In the genomic region with DNA sequence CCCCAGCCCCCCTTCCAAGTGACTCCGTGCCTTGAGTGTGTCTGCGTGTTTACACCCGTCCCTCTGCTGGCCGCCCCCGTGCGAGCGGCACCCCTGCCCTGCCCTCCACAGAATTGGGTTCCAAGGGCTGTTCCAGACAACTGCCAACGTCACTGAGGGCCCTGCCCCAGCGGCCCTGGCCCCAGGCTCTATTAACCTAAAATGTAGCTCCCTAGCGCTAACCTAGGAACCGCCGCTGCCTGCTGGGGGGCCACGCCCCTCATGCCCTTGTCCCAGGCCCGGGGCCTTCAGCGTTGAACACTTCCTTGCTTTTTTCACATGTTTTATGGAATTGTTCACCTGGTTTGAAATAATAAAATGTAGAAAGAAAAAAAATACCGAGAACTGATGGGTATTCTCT, we compare ENCODE assay signal across 14 cellular contexts. TPM values are rescaled to one million over a fixed set of nuclear protein-coding genes. Genes with fewer than 3 reads are reported as not detected.
A peak's percentile ranks its signal among the peaks of the same experiment; 100 is the strongest.
DNase-seq lines count a peak whose midpoint lies in the region; ATAC-seq, FAIRE-seq and TF ChIP-seq lines count a peak whose summit lies in the region.
"Had no signal": no experiment of that assay in that cellular context is flagged by ENCODE, and none has a peak within 500 bp of the region (broad histone marks: within the 10 kb centered on the region; RNA-seq: fewer than 3 reads in every experiment).

No MANE protein-coding gene starts in this region.

- intact Hi-C loops in K562 (cut with micrococcal nuclease) (no loop called here), sciatic nerve (cut with DNase I) (no loop called here)

- in situ Hi-C loops in K562 (cut with MboI), result no loop called here

- no peak for TF ChIP-seq CTCF in K562 (IDR thresholded peaks at IDR 0.05 in 2 of 3, conservative IDR thresholded peaks at IDR 0.05 in 1 of 3; ENCODE audit: insufficient read depth in 2 of 3, low read depth in 1 of 3, low read length in 3 of 3)

- no peaks in the 10 kb centered on the region for H4K20me1 ChIP-seq in K562 (replicated peaks; ENCODE audit: control insufficient read depth, insufficient read depth, low read length)

- WGBS in K562 (ENCODE audit: insufficient coverage, low coverage, missing lambda C conversion rate), result 77% methylated on average over 4 of the region's 16 CpGs
- 90 to 92% methylated on average over 13 to 15 of the region's 16 CpGs for WGBS in mesodermal cell (ENCODE audit: insufficient coverage in 2 of 2), 2 experiments

- CTCF ChIA-PET in K562 (lab: Yijun Ruan, JAX; ENCODE audit: low intra/inter-chr PET ratio), result interaction anchor here (1.0 to 1.7 kb wide), 2 partner anchors 15 to 283 kb away, joined by 5 read pairs; no protein-coding TSS in a partner anchor

- no peak overlapping the region for H2AFZ ChIP-seq in K562 (ENCODE audit: low read depth, low read length)

- FAIRE-seq in K562 (lab: Jason Lieb, UNC) (no peak), H54 (lab: Jason Lieb, UNC) (no peak)

- peak overlapping the region; percentile 69 for H3K27ac ChIP-seq in HUES48 (ENCODE audit: low read depth, low read length)
- no peak overlapping the region for H3K27ac ChIP-seq in K562 (ENCODE audit: extremely low read depth, low read depth, low read length)
- peak overlapping the region; percentile 99 for H3K27ac ChIP-seq in mesodermal cell (ENCODE audit: low read depth, low read length, severe bottlenecking)
- peak overlapping the region; percentile 94 for H3K27ac ChIP-seq in stomach smooth muscle (ENCODE audit: low read length)

- H3K4me3 ChIP-seq in HUES48 (ENCODE audit: low read depth, low read length), result no peak overlapping the region
- H3K4me3 ChIP-seq in K562, result no peak overlapping the region
- no peak overlapping the region for H3K4me3 ChIP-seq in mesodermal cell (ENCODE audit: extremely low read depth, insufficient read depth, low read length, poor library complexity, severe bottlenecking)
- H3K4me3 ChIP-seq in stomach smooth muscle (ENCODE audit: low read length in 2 of 2), result no peak overlapping the region

- H3K9me1 ChIP-seq in K562 (ENCODE audit: control insufficient read depth, insufficient read depth, low read length), result no peaks in the 10 kb centered on the region

- no peak overlapping the region for H3K9ac ChIP-seq in HUES48 (ENCODE audit: low read depth, low read length)
- H3K9ac ChIP-seq in K562 (ENCODE audit: insufficient read depth in 1 of 2, low read depth in 2 of 2, low read length in 2 of 2), result no peak overlapping the region
- no peak overlapping the region for H3K9ac ChIP-seq in stomach smooth muscle (ENCODE audit: low read length in 2 of 2)

- peaks cover 20% of the 10 kb centered on the region for H3K4me1 ChIP-seq in HUES48 (ENCODE audit: control insufficient read depth, insufficient read depth, low read length)
- H3K4me1 ChIP-seq in K562 (replicated peaks in 1 of 2; ENCODE audit: control insufficient read depth in 2 of 2, insufficient read depth in 2 of 2, low read length in 2 of 2), result peaks cover 3 to 28% of the 10 kb centered on the region in 2 experiments; a peak in 4 of 5 replicates
- H3K4me1 ChIP-seq in mesodermal cell (ENCODE audit: control insufficient read depth, insufficient read depth, low read length, poor library complexity, severe bottlenecking), result peaks cover 71% of the 10 kb centered on the region
- H3K4me1 ChIP-seq in stomach smooth muscle (ENCODE audit: control insufficient read depth, insufficient read depth, low read length), result peaks cover 44% of the 10 kb centered on the region

- H3K4me2 ChIP-seq in K562 (ENCODE audit: insufficient read depth, low read length), result no peak overlapping the region

- ATAC-seq in K562 (no peak), GM21619 (IDR thresholded peaks at IDR 0.05; ENCODE audit: unreplicated experiment) (no peak), HG02798 (IDR thresholded peaks at IDR 0.05; ENCODE audit: poor library complexity, unreplicated experiment) (no peak), sciatic nerve (no peak)

- BruUV-seq in K562 (replicated peaks; lab: Mats Ljungman, UMichigan), result no TSS peak

- no peaks in the 10 kb centered on the region for H3K27me3 ChIP-seq in HUES48 (ENCODE audit: control insufficient read depth, insufficient read depth, low read length)
- no peaks in the 10 kb centered on the region for H3K27me3 ChIP-seq in K562 (ENCODE audit: control insufficient read depth in 2 of 2, insufficient read depth in 2 of 2, low read length in 2 of 2)
- H3K27me3 ChIP-seq in stomach smooth muscle (ENCODE audit: control insufficient read depth in 1 of 2, insufficient read depth in 2 of 2, low read length in 2 of 2), result no peaks in the 10 kb centered on the region

- H3K9me3 ChIP-seq in HUES48 (ENCODE audit: control insufficient read depth, insufficient read depth, low read length), result no peaks in the 10 kb centered on the region
- peaks cover 4% of the 10 kb centered on the region; the same call in 1 of the 2 replicates for H3K9me3 ChIP-seq in K562 (replicated peaks; ENCODE audit: control insufficient read depth, insufficient read depth, low read depth, low read length)
- H3K9me3 ChIP-seq in mesodermal cell (ENCODE audit: control insufficient read depth, low read length), result no peaks in the 10 kb centered on the region
- H3K9me3 ChIP-seq in stomach smooth muscle (ENCODE audit: control insufficient read depth in 2 of 2, low read length in 2 of 2), result peaks cover 0 to 4% of the 10 kb centered on the region in 2 donors

- peaks cover 38% of the 10 kb centered on the region for H3K36me3 ChIP-seq in HUES48 (ENCODE audit: control insufficient read depth, insufficient read depth, low read length)
- H3K36me3 ChIP-seq in K562 (ENCODE audit: control insufficient read depth, insufficient read depth, low read length), result peaks cover 26% of the 10 kb centered on the region; the same call in 2 of the 3 replicates
- H3K36me3 ChIP-seq in mesodermal cell (ENCODE audit: control insufficient read depth, insufficient read depth, low read length), result peaks cover 54% of the 10 kb centered on the region
- peaks cover 23 to 28% of the 10 kb centered on the region in 2 donors for H3K36me3 ChIP-seq in stomach smooth muscle (ENCODE audit: control insufficient read depth in 2 of 2, insufficient read depth in 2 of 2, low read length in 2 of 2)

- TF ChIP-seq EP300 in K562 (IDR thresholded peaks at IDR 0.05; ENCODE audit: low read length), result no peak

- POLR2A ChIA-PET in K562 (lab: Yijun Ruan, JAX), result interaction anchor here (0.9 to 1.7 kb wide), 2 partner anchors 9 to 13 kb away, joined by 4 to 8 read pairs; no protein-coding TSS in a partner anchor

- peaks cover 3% of the 10 kb centered on the region; the same call in 1 of the 3 replicates for H3K79me2 ChIP-seq in K562 (ENCODE audit: control insufficient read depth, insufficient read depth, low read length)

- TF ChIP-seq RAD21 in K562 (CRISPR knock-in tag; conservative IDR thresholded peaks at IDR 0.05 in 1 of 2, IDR thresholded peaks at IDR 0.05 in 1 of 2), result no peak

- no peak for DNase-seq in K562 (ENCODE audit: extremely low read depth in 1 of 4, low spot score in 3 of 4)
- DNase-seq in sciatic nerve (ENCODE audit: low spot score), result no peak
- no peak for DNase-seq in H54 (ENCODE audit: insufficient read length, low spot score)
- DNase-seq: activated T-cell treated with anti-CD3 and anti-CD28 coated beads, Interleukin-2, amount 50 U/mL, for 24 hours; DMS 273 treated with DMSO at 0.1 percent for 48 hours; NCI-H1694; stimulated activated CD4-positive, alpha-beta T cell treated with anti-CD3 and anti-CD28 coated beads, Interleukin-2, amount 100 ng/mL, for 24 hours had no signal

- TF ChIP-seq POLR2A in K562 (conservative IDR thresholded peaks at IDR 0.05), result no peak
- no peak for TF ChIP-seq POLR2A in H54 (IDR thresholded peaks at IDR 0.05; ENCODE audit: low read depth, low read length)

RNA-seq across cellular contexts. Expression of a gene that starts 10.0 kb away (rescaled TPM):
- 7.6 and 22.1 TPM in 2 replicates for total RNA-seq in K562 (2011; cell fraction: chromatin; rRNA removed; ENCODE audit: low replicate concordance)
- 12.1 and 17.2 TPM in 2 replicates for total RNA-seq in K562 (2011; cell fraction: nucleolus; rRNA removed)
- total RNA-seq in K562 (2011; cell fraction: nucleoplasm; rRNA removed), result 4.6 and 11.0 TPM in 2 replicates
- total RNA-seq in K562 (2014; rRNA removed) (0.82 and 1.1 TPM in 2 replicates), K562 (2014; rRNA removed; fragmentation: Illumina TruSeq; extraction: Trizol) (0.13 and 0.18 TPM in 2 replicates), K562 (2015; rRNA removed; fragmentation: Illumina TruSeq; extraction: Trizol) (0.29 and 0.30 TPM in 2 replicates), K562 (2021) (1.8 and 2.2 TPM in 2 replicates), sciatic nerve (390 TPM)
- polyA plus RNA-seq in K562 (2011; rRNA removed) (1.3 and 2.5 TPM in 2 replicates), K562 (2014; fragmentation: Illumina TruSeq; extraction: Trizol) (0.27 and 0.37 TPM in 2 replicates), K562 (2014; fragmentation: Nextera tagmentation; extraction: Ambion mirVana) (under 1 TPM in 1 of 2 experiments, not detected in 1; 0.03 TPM), K562 (2014; rRNA removed) (1.7 and 2.3 TPM in 2 replicates)
- polyA plus RNA-seq in K562 (2011; cell fraction: cytosol; rRNA removed), result 1.5 and 2.7 TPM in 2 replicates
- 31.8 and 37.3 TPM in 2 replicates for polyA plus RNA-seq in K562 (2011; cell fraction: nucleus; rRNA removed)
- 1.3 and 4.7 TPM in 2 replicates for polyA plus RNA-seq in K562 (2012)
- 0.18 and 0.33 TPM in 2 replicates for polyA minus RNA-seq in K562 (2011; rRNA and poly(A)+ RNA removed)
- 3.0 and 5.2 TPM in 2 replicates for polyA minus RNA-seq in K562 (2011; cell fraction: cytosol; rRNA and poly(A)+ RNA removed)
- polyA minus RNA-seq in K562 (2011; cell fraction: nucleus; rRNA and poly(A)+ RNA removed), result 4.4 and 10.3 TPM in 2 replicates
- 6.8 TPM for polyA plus RNA-seq in mesodermal cell (2013, experiment 1 of 2)
- polyA plus RNA-seq in mesodermal cell (2013, experiment 2 of 2), result 6.1 TPM

RNA-seq across cellular contexts. Expression of a gene that starts 19.9 kb away (rescaled TPM):
- total RNA-seq in K562 (2011; cell fraction: chromatin; rRNA removed; ENCODE audit: low replicate concordance), result not detected in 2 replicates
- not detected in 2 replicates for total RNA-seq in K562 (2011; cell fraction: nucleolus; rRNA removed)
- not detected in 2 replicates for total RNA-seq in K562 (2011; cell fraction: nucleoplasm; rRNA removed)
- not detected in 2 replicates for total RNA-seq in K562 (2014; rRNA removed)
- not detected in 2 replicates for total RNA-seq in K562 (2014; rRNA removed; fragmentation: Illumina TruSeq; extraction: Trizol)
- not detected in 2 replicates for total RNA-seq in K562 (2015; rRNA removed; fragmentation: Illumina TruSeq; extraction: Trizol)
- total RNA-seq in K562 (2021), result not detected in 2 replicates
- polyA plus RNA-seq in K562 (2011; rRNA removed), result not detected in 2 replicates
- polyA plus RNA-seq in K562 (2011; cell fraction: cytosol; rRNA removed), result not detected in 2 replicates
- polyA plus RNA-seq in K562 (2011; cell fraction: nucleus; rRNA removed), result 0.10 TPM in 1 of 2 replicates, not detected in the other
- polyA plus RNA-seq in K562 (2012), result 0.08 and 0.12 TPM in 2 replicates
- polyA plus RNA-seq in K562 (2014; fragmentation: Illumina TruSeq; extraction: Trizol), result not detected in 2 replicates
- not detected for polyA plus RNA-seq in K562 (2014; fragmentation: Nextera tagmentation; extraction: Ambion mirVana)
- not detected in 2 replicates for polyA plus RNA-seq in K562 (2014; rRNA removed)
- not detected in 2 replicates for polyA minus RNA-seq in K562 (2011; rRNA and poly(A)+ RNA removed)
- polyA minus RNA-seq in K562 (2011; cell fraction: cytosol; rRNA and poly(A)+ RNA removed), result not detected in 2 replicates
- polyA minus RNA-seq in K562 (2011; cell fraction: nucleus; rRNA and poly(A)+ RNA removed), result not detected in 2 replicates
- not detected for polyA plus RNA-seq in mesodermal cell (2013, experiment 1 of 2)
- polyA plus RNA-seq in mesodermal cell (2013, experiment 2 of 2), result not detected
- 2.0 TPM for total RNA-seq in sciatic nerve
- total RNA-seq: HT1080, mononuclear cell had no signal

RNA-seq across cellular contexts. Expression of a gene that starts 23.0 kb away (rescaled TPM):
- 32.6 and 87.4 TPM in 2 replicates for total RNA-seq in K562 (2011; cell fraction: chromatin; rRNA removed; ENCODE audit: low replicate concordance)
- 69.2 and 80.9 TPM in 2 replicates for total RNA-seq in K562 (2011; cell fraction: nucleolus; rRNA removed)
- 56.0 and 62.0 TPM in 2 replicates for total RNA-seq in K562 (2011; cell fraction: nucleoplasm; rRNA removed)
- total RNA-seq in K562 (2014; rRNA removed) (41.0 and 53.8 TPM in 2 replicates), K562 (2014; rRNA removed; fragmentation: Illumina TruSeq; extraction: Trizol) (18.6 and 19.5 TPM in 2 replicates), K562 (2015; rRNA removed; fragmentation: Illumina TruSeq; extraction: Trizol) (41.1 and 42.7 TPM in 2 replicates), K562 (2021) (55.4 and 60.5 TPM in 2 replicates), sciatic nerve (313 TPM)
- polyA plus RNA-seq in K562 (2011; rRNA removed) (72.2 and 172 TPM in 2 replicates), K562 (2014; fragmentation: Illumina TruSeq; extraction: Trizol) (49.3 and 56.1 TPM in 2 replicates), K562 (2014; fragmentation: Nextera tagmentation; extraction: Ambion mirVana) (1 to 10 TPM; 1.1 to 2.5 TPM), K562 (2014; rRNA removed) (41.4 and 51.2 TPM in 2 replicates)
- polyA plus RNA-seq in K562 (2011; cell fraction: cytosol; rRNA removed), result 128 and 171 TPM in 2 replicates
- polyA plus RNA-seq in K562 (2011; cell fraction: nucleus; rRNA removed), result 49.7 and 89.7 TPM in 2 replicates
- 64.5 and 84.8 TPM in 2 replicates for polyA plus RNA-seq in K562 (2012)
- 112 and 135 TPM in 2 replicates for polyA minus RNA-seq in K562 (2011; rRNA and poly(A)+ RNA removed)
- 34.5 and 65.7 TPM in 2 replicates for polyA minus RNA-seq in K562 (2011; cell fraction: cytosol; rRNA and poly(A)+ RNA removed)
- polyA minus RNA-seq in K562 (2011; cell fraction: nucleus; rRNA and poly(A)+ RNA removed), result 11.7 and 24.4 TPM in 2 replicates
- polyA plus RNA-seq in mesodermal cell (2013, experiment 1 of 2), result 395 TPM
- 323 TPM for polyA plus RNA-seq in mesodermal cell (2013, experiment 2 of 2)

RNA-seq across cellular contexts. Expression of a gene that starts 33.2 kb away (rescaled TPM):
- total RNA-seq in K562 (2011; cell fraction: chromatin; rRNA removed; ENCODE audit: low replicate concordance), result 134 and 435 TPM in 2 replicates
- total RNA-seq in K562 (2011; cell fraction: nucleolus; rRNA removed), result 318 and 350 TPM in 2 replicates
- total RNA-seq in K562 (2011; cell fraction: nucleoplasm; rRNA removed), result 152 and 197 TPM in 2 replicates
- total RNA-seq in K562 (2014; rRNA removed) (75.1 and 91.2 TPM in 2 replicates), K562 (2014; rRNA removed; fragmentation: Illumina TruSeq; extraction: Trizol) (31.2 and 42.6 TPM in 2 replicates), K562 (2015; rRNA removed; fragmentation: Illumina TruSeq; extraction: Trizol) (54.4 and 57.2 TPM in 2 replicates), K562 (2021) (115 and 116 TPM in 2 replicates), sciatic nerve (51.2 TPM)
- polyA plus RNA-seq in K562 (2011; rRNA removed) (44.6 and 56.2 TPM in 2 replicates), K562 (2014; fragmentation: Illumina TruSeq; extraction: Trizol) (52.8 and 58.1 TPM in 2 replicates), K562 (2014; fragmentation: Nextera tagmentation; extraction: Ambion mirVana) (10 to 100 TPM; 30.5 to 41.0 TPM), K562 (2014; rRNA removed) (79.9 and 91.5 TPM in 2 replicates)
- polyA plus RNA-seq in K562 (2011; cell fraction: cytosol; rRNA removed), result 47.8 and 103 TPM in 2 replicates
- 475 and 549 TPM in 2 replicates for polyA plus RNA-seq in K562 (2011; cell fraction: nucleus; rRNA removed)
- 69.2 and 72.6 TPM in 2 replicates for polyA plus RNA-seq in K562 (2012)
- polyA minus RNA-seq in K562 (2011; rRNA and poly(A)+ RNA removed), result 20.2 and 31.4 TPM in 2 replicates
- 26.1 and 29.9 TPM in 2 replicates for polyA minus RNA-seq in K562 (2011; cell fraction: cytosol; rRNA and poly(A)+ RNA removed)
- 118 and 130 TPM in 2 replicates for polyA minus RNA-seq in K562 (2011; cell fraction: nucleus; rRNA and poly(A)+ RNA removed)
- polyA plus RNA-seq in mesodermal cell (2013, experiment 1 of 2), result 42.2 TPM
- polyA plus RNA-seq in mesodermal cell (2013, experiment 2 of 2), result 33.5 TPM

RNA-seq across cellular contexts. Expression of a gene that starts 40.2 kb away (rescaled TPM):
- total RNA-seq in K562 (2011; cell fraction: chromatin; rRNA removed; ENCODE audit: low replicate concordance), result 5.1 and 18.1 TPM in 2 replicates
- 10.5 and 12.3 TPM in 2 replicates for total RNA-seq in K562 (2011; cell fraction: nucleolus; rRNA removed)
- total RNA-seq in K562 (2011; cell fraction: nucleoplasm; rRNA removed), result 6.0 and 7.5 TPM in 2 replicates
- total RNA-seq in K562 (2014; rRNA removed) (6.8 and 12.8 TPM in 2 replicates), K562 (2014; rRNA removed; fragmentation: Illumina TruSeq; extraction: Trizol) (2.1 and 2.4 TPM in 2 replicates), K562 (2015; rRNA removed; fragmentation: Illumina TruSeq; extraction: Trizol) (8.3 and 9.1 TPM in 2 replicates), K562 (2021) (7.0 and 9.8 TPM in 2 replicates), sciatic nerve (1.5 TPM)
- polyA plus RNA-seq in K562 (2011; rRNA removed) (5.4 and 6.8 TPM in 2 replicates), K562 (2014; fragmentation: Illumina TruSeq; extraction: Trizol) (9.1 and 9.8 TPM in 2 replicates), K562 (2014; fragmentation: Nextera tagmentation; extraction: Ambion mirVana) (1 to 10 TPM in 1 of 2 experiments, under 1 TPM in 1; 0.38 to 1.0 TPM), K562 (2014; rRNA removed) (9.0 and 16.5 TPM in 2 replicates)
- polyA plus RNA-seq in K562 (2011; cell fraction: cytosol; rRNA removed), result 10.7 and 28.9 TPM in 2 replicates
- polyA plus RNA-seq in K562 (2011; cell fraction: nucleus; rRNA removed), result 11.9 and 20.3 TPM in 2 replicates
- 8.0 and 13.8 TPM in 2 replicates for polyA plus RNA-seq in K562 (2012)
- 1.7 and 2.9 TPM in 2 replicates for polyA minus RNA-seq in K562 (2011; rRNA and poly(A)+ RNA removed)
- 3.8 and 4.4 TPM in 2 replicates for polyA minus RNA-seq in K562 (2011; cell fraction: cytosol; rRNA and poly(A)+ RNA removed)
- 5.4 and 6.2 TPM in 2 replicates for polyA minus RNA-seq in K562 (2011; cell fraction: nucleus; rRNA and poly(A)+ RNA removed)
- polyA plus RNA-seq in mesodermal cell (2013, experiment 1 of 2), result 5.5 TPM
- 4.2 TPM for polyA plus RNA-seq in mesodermal cell (2013, experiment 2 of 2)

Comparison
In these comparisons a context has a peak if more than half of its experiments do, and no peak if none do; other contexts are left out.
1. RNA of a gene that starts 10.0 kb away (total RNA-seq): 390 TPM in sciatic nerve (single experiment); 0.13 to 22.1 TPM in K562; every median in the first group is over 10 times any median in the second.